26 cellular contexts compared by ENCODE assay signal in the genomic region with DNA sequence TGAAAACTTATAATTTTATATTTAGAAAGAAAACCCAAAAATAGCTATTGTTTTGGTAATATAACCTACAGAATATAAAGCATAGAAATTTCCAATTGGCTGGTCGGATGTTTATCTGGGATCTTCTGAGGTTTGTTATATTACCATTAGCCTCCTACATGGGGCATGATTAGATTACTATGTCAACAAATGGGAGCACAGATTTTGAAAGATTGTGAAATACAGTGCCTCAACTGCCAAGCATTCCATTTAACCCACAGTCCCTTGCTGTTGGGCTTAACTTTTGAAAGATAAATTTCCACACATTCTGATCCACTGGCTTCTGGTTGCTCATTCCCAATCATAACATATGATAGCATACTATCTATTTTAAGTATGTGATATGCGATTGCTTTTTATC.
A peak's percentile ranks its signal among the peaks of the same experiment; 100 is the strongest.
DNase-seq lines count a peak whose midpoint lies in the region; ATAC-seq and TF ChIP-seq lines count a peak whose summit lies in the region.
"Had no signal": no experiment of that assay in that cellular context is flagged by ENCODE, and none has a peak within 500 bp of the region (broad histone marks: within the 10 kb centered on the region; RNA-seq: fewer than 3 reads in every experiment).

No MANE protein-coding gene starts in this region.

- H3K27ac Mint-ChIP-seq in MCF 10A (ENCODE audit: low read depth, unreplicated experiment): no peak overlapping the region
- H3K27ac Mint-ChIP-seq: activated naive CD4-positive, alpha-beta T cell treated with anti-CD3 and anti-CD28 coated beads, Interleukin-2, amount 50 U/mL, for 24 hours; activated T-helper 1 cell treated with anti-CD3 and anti-CD28 coated beads, Interleukin-12 subunit alpha, Interleukin-12 subunit beta, Interleukin-2, Interleukin-4 antibody, amounts not matched to agents 30 ng/mL and 10 ng/mL and 1 ng/mL, durations not matched to agents 14 hours and 24 hours and 36 hours; endodermal cell; natural killer cell treated with Interleukin-12 subunit alpha and Interleukin-12 subunit beta and Interleukin-15 and Interleukin-18, amount 100 ng/mL, for 72 hours had no signal

- H3K36me3 ChIP-seq in breast epithelium (no peaks in the 10 kb centered on the region), SK-N-MC (ENCODE audit: insufficient read depth, low read length) (no peaks in the 10 kb centered on the region; the same call in 1 of the 2 replicates)
- H3K36me3 ChIP-seq: BLaER1 treated with 17β-estradiol and CSF1 and Interleukin-3, amounts not matched to agents 10 nM and 100 nM; esophagus squamous epithelium; Peyer's patch; SJCRH30 had no signal

- peak overlapping the region; percentile 44 for H3K9ac ChIP-seq in SK-N-MC (ENCODE audit: insufficient read length)
- H3K9ac ChIP-seq: BLaER1 treated with 17β-estradiol and CSF1 and Interleukin-3, amounts not matched to agents 10 nM and 100 nM; parathyroid adenoma had no signal

- CTCF ChIA-PET in MCF 10A (lab: Yijun Ruan, JAX): interaction anchor here (1.5 kb wide), 1 partner anchor 108 kb away, joined by 4 read pairs; no protein-coding TSS in a partner anchor

- no peak overlapping the region for H3K4me3 Mint-ChIP-seq in MCF 10A (ENCODE audit: unreplicated experiment)
- H3K4me3 Mint-ChIP-seq: activated naive CD4-positive, alpha-beta T cell treated with anti-CD3 and anti-CD28 coated beads, Interleukin-2, amount 50 U/mL, for 24 hours; activated T-helper 1 cell treated with anti-CD3 and anti-CD28 coated beads, Interleukin-12 subunit alpha, Interleukin-12 subunit beta, Interleukin-2, Interleukin-4 antibody, amounts not matched to agents 30 ng/mL and 10 ng/mL and 1 ng/mL, durations not matched to agents 14 hours and 24 hours and 36 hours; endodermal cell; natural killer cell treated with Interleukin-12 subunit alpha and Interleukin-12 subunit beta and Interleukin-15 and Interleukin-18, amount 100 ng/mL, for 72 hours had no signal

- H3K9me3 Mint-ChIP-seq in MCF 10A (ENCODE audit: unreplicated experiment): peaks cover 8% of the 10 kb centered on the region
- H3K9me3 Mint-ChIP-seq: activated naive CD4-positive, alpha-beta T cell treated with anti-CD3 and anti-CD28 coated beads, Interleukin-2, amount 50 U/mL, for 24 hours; activated T-helper 1 cell treated with anti-CD3 and anti-CD28 coated beads, Interleukin-12 subunit alpha, Interleukin-12 subunit beta, Interleukin-2, Interleukin-4 antibody, amounts not matched to agents 30 ng/mL and 10 ng/mL and 1 ng/mL, durations not matched to agents 14 hours and 24 hours and 36 hours had no signal

- no peaks in the 10 kb centered on the region for H3K4me1 Mint-ChIP-seq in MCF 10A (ENCODE audit: insufficient read depth, unreplicated experiment)
- H3K4me1 Mint-ChIP-seq: activated naive CD4-positive, alpha-beta T cell treated with anti-CD3 and anti-CD28 coated beads, Interleukin-2, amount 50 U/mL, for 24 hours had no signal

- H3K9me3 ChIP-seq in breast epithelium (no peaks in the 10 kb centered on the region), SK-N-MC (ENCODE audit: low read depth, low read length) (peaks cover 10% of the 10 kb centered on the region; the same call in 1 of the 2 replicates)
- H3K9me3 ChIP-seq: A549, esophagus squamous epithelium, Peyer's patch, SJCRH30 had no signal

- intact Hi-C loops in MCF 10A (cut with micrococcal nuclease) (no loop called here), breast epithelium (cut with DNase I; ENCODE audit: low total_unique reads) (no loop called here)

- BruUV-seq in MCF 10A (replicated peaks; lab: Mats Ljungman, UMichigan): no TSS peak

- no peak for ATAC-seq in GM19324 (IDR thresholded peaks at IDR 0.05; ENCODE audit: low FRiP score, unreplicated experiment)
- no peak for ATAC-seq in HG03045 (IDR thresholded peaks at IDR 0.05; ENCODE audit: unreplicated experiment)
- ATAC-seq: A549; left colon; natural killer cell treated with Interleukin-12 subunit alpha and Interleukin-12 subunit beta and Interleukin-15 and Interleukin-18, amount 100 ng/mL, for 72 hours had no signal

- POLR2A ChIA-PET in MCF 10A (lab: Yijun Ruan, JAX): no interaction called here

- no peaks in the 10 kb centered on the region for H3K4me1 ChIP-seq in breast epithelium
- H3K4me1 ChIP-seq: A549, esophagus squamous epithelium, parathyroid adenoma, Peyer's patch had no signal

- H3K4me3 ChIP-seq in breast epithelium (no peak overlapping the region), SK-N-MC (no peak overlapping the region), fibroblast of villous mesenchyme (ENCODE audit: low read depth, low read length) (no peak overlapping the region)
- H3K4me3 ChIP-seq: A549; BLaER1 treated with 17β-estradiol and CSF1 and Interleukin-3, amounts not matched to agents 10 nM and 100 nM; esophagus squamous epithelium; Peyer's patch; SJCRH30 had no signal

- TF ChIP-seq CTCF in MCF 10A (IDR thresholded peaks at IDR 0.05; ENCODE audit: unreplicated experiment) (no peak), breast epithelium (IDR thresholded peaks at IDR 0.05) (no peak), fibroblast of villous mesenchyme (IDR thresholded peaks at IDR 0.05; ENCODE audit: insufficient read depth, low read depth, low read length) (no peak)

- no peaks in the 10 kb centered on the region for H3K36me3 Mint-ChIP-seq in MCF 10A (ENCODE audit: insufficient read depth, unreplicated experiment)
- H3K36me3 Mint-ChIP-seq: activated naive CD4-positive, alpha-beta T cell treated with anti-CD3 and anti-CD28 coated beads, Interleukin-2, amount 50 U/mL, for 24 hours; natural killer cell treated with Interleukin-12 subunit alpha and Interleukin-12 subunit beta and Interleukin-15 and Interleukin-18, amount 100 ng/mL, for 72 hours had no signal

- H3K27me3 ChIP-seq in breast epithelium: peaks cover 0 to 6% of the 10 kb centered on the region in 2 donors
- H3K27me3 ChIP-seq: BLaER1 treated with 17β-estradiol and CSF1 and Interleukin-3, amounts not matched to agents 10 nM and 100 nM; Peyer's patch had no signal

- H3K27ac ChIP-seq in breast epithelium (no peak overlapping the region), SK-N-MC (peak overlapping the region; percentile 89)
- H3K27ac ChIP-seq: A549; BLaER1 treated with 17β-estradiol and CSF1 and Interleukin-3, amounts not matched to agents 10 nM and 100 nM; esophagus squamous epithelium; parathyroid adenoma; Peyer's patch; SJCRH30 had no signal

- H3K27me3 Mint-ChIP-seq in MCF 10A (ENCODE audit: insufficient read depth, unreplicated experiment): peaks cover 75% of the 10 kb centered on the region

- DNase-seq in MCF 10A (ENCODE audit: unreplicated experiment): peak; percentile 44
- no peak for DNase-seq in breast epithelium (ENCODE audit: low spot score in 2 of 2)
- no peak for DNase-seq in SK-N-MC (ENCODE audit: low read depth, low spot score)
- DNase-seq in fibroblast of villous mesenchyme (ENCODE audit: low read depth): peak; percentile 21
- DNase-seq in stromal cell of bone marrow (ENCODE audit: low read depth): peak; percentile 80
- no peak for DNase-seq in RKO (ENCODE audit: low spot score)
- DNase-seq: activated CD4-positive, alpha-beta T cell treated with anti-CD3 and anti-CD28 coated beads for 48 hours; endodermal cell; esophagus squamous epithelium; KG1; left colon; MV-4-11; NCI-H1694 treated with DMSO at 0.1 percent for 48 hours; NCI-H446; Peyer's patch; SJCRH30; stimulated activated CD8-positive, alpha-beta memory T cell treated with anti-CD3 and anti-CD28 coated beads, Interleukin-4, amount 100 ng/mL, for 48 hours; T-helper 2 cell had no signal

- no peak for TF ChIP-seq POLR2A in breast epithelium (IDR thresholded peaks at IDR 0.05)

Comparison
In these comparisons a context has a peak if more than half of its experiments do, and no peak if none do; other contexts are left out.
1. DNase-seq: peak in MCF 10A (single experiment), fibroblast of villous mesenchyme (single experiment) and stromal cell of bone marrow (single experiment); none in breast epithelium (0 of 2), SK-N-MC (single experiment) and RKO (single experiment).